8 cellular contexts compared by ENCODE assay signal in the genomic region with DNA sequence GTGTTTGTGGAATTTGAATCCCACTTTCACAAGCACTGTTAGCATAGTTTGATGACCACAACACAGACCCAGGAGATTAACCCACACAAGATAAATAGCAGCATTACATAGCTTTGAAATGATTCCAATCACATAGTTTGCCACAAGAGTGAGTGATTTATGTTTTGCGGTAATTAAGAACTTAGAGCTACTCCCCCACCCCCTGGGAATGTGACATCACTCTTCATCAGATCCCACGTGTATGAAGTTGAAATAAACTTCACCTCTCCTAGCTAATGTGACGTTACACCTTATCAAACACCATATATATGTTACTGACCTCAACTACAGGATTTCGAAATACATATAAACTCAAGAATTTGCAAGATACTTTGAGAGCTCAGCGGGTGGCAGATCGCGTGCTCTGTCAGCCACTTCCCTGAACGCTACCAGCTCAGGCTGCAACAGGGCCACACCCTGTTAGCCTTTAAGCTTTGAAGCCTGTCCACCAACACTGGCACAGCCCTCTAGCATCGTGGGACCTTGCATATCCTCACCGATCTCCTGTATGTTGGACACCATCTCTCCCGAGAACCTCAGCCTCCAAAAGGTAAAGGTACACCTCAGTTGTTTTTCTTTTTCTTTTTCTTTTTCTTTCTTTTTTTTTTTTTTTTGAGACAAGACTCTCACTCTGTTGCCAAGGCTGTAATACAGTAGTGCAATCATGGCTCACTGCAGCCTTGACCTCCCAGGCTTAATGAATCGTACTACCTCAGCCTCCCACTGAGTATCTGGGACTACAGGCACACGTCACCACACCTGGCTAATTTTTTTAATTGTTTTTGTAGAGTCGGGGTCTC. TPM values are rescaled to one million over a fixed set of nuclear protein-coding genes. Genes with fewer than 3 reads are reported as not detected.
DNase-seq lines count a peak whose midpoint lies in the region; ATAC-seq and TF ChIP-seq lines count a peak whose summit lies in the region.

No MANE protein-coding gene starts in this region.

- H3K27me3 ChIP-seq in OCI-LY3 (ENCODE audit: low read depth, low read length), result peaks cover 16% of the 10 kb centered on the region

- H3K9me3 Mint-ChIP-seq in effector memory CD8-positive, alpha-beta T cell, result no peaks in the 10 kb centered on the region
- H3K9me3 Mint-ChIP-seq in progenitor cell of endocrine pancreas (ENCODE audit: low read depth), result no peaks in the 10 kb centered on the region

- peak overlapping the region; percentile 44 to 75 for H3K27ac Mint-ChIP-seq in effector memory CD8-positive, alpha-beta T cell
- no peak overlapping the region for H3K27ac Mint-ChIP-seq in progenitor cell of endocrine pancreas

- H2AFZ ChIP-seq in OCI-LY3 (ENCODE audit: low read depth, low read length), result peak overlapping the region; percentile 87

- no peaks in the 10 kb centered on the region for H3K36me3 ChIP-seq in OCI-LY3 (replicated peaks; ENCODE audit: low read depth, low read length)

- TF ChIP-seq CTCF in OCI-LY3 (IDR thresholded peaks at IDR 0.05; ENCODE audit: low read depth, low read length) (no peak), progenitor cell of endocrine pancreas (IDR thresholded peaks at IDR 0.05; ENCODE audit: unreplicated experiment) (no peak)

- peaks cover 9% of the 10 kb centered on the region for H3K36me3 Mint-ChIP-seq in effector memory CD8-positive, alpha-beta T cell (ENCODE audit: insufficient read depth)
- H3K36me3 Mint-ChIP-seq in progenitor cell of endocrine pancreas (ENCODE audit: insufficient read depth), result no peaks in the 10 kb centered on the region

- no peak for ATAC-seq in effector memory CD8-positive, alpha-beta T cell (replicated peaks)
- ATAC-seq in HG02763 (IDR thresholded peaks at IDR 0.05; ENCODE audit: unreplicated experiment) (no peak), HG03439 (IDR thresholded peaks at IDR 0.05; ENCODE audit: unreplicated experiment) (no peak)

- peaks cover 9 to 46% of the 10 kb centered on the region in 2 donors for H3K4me1 Mint-ChIP-seq in effector memory CD8-positive, alpha-beta T cell (ENCODE audit: low read depth in 2 of 2)
- H3K4me1 Mint-ChIP-seq in progenitor cell of endocrine pancreas (ENCODE audit: low read depth), result peaks cover 23% of the 10 kb centered on the region

- intact Hi-C loops in head of caudate nucleus (cut with DNase I), result no loop called here

- H3K4me3 Mint-ChIP-seq in effector memory CD8-positive, alpha-beta T cell, result peak overlapping the region; percentile 56 to 75
- H3K4me3 Mint-ChIP-seq in progenitor cell of endocrine pancreas (ENCODE audit: low read depth), result peak overlapping the region; percentile 60

- H3K9me3 ChIP-seq in OCI-LY3 (ENCODE audit: insufficient read depth, low read length), result no peaks in the 10 kb centered on the region

- peak overlapping the region; percentile 84 for H3K4me3 ChIP-seq in OCI-LY3 (ENCODE audit: low read length)

- peaks cover 18% of the 10 kb centered on the region for H3K4me1 ChIP-seq in OCI-LY3 (ENCODE audit: low read length)

- no peak overlapping the region for H3K27ac ChIP-seq in OCI-LY3 (ENCODE audit: low read length)

- peaks cover 6% of the 10 kb centered on the region; the same call in 1 of the 2 replicates for H4K20me1 ChIP-seq in OCI-LY3 (ENCODE audit: insufficient read depth, low read length)

- H3K27me3 Mint-ChIP-seq in effector memory CD8-positive, alpha-beta T cell, result no peaks in the 10 kb centered on the region
- peaks cover 23% of the 10 kb centered on the region for H3K27me3 Mint-ChIP-seq in progenitor cell of endocrine pancreas

- peak overlapping the region; percentile 71 for H3K9ac ChIP-seq in OCI-LY3 (ENCODE audit: low read length)

- peak overlapping the region; percentile 89 for H3K4me2 ChIP-seq in OCI-LY3 (ENCODE audit: low read length)

- peaks cover 32% of the 10 kb centered on the region for H3K79me2 ChIP-seq in OCI-LY3 (ENCODE audit: low read length)

- DNase-seq in activated T-cell treated with anti-CD3 and anti-CD28 coated beads for 48 hours (ENCODE audit: low read depth) (peak; percentile 8), progenitor cell of endocrine pancreas (ENCODE audit: low spot score, unreplicated experiment) (no peak), head of caudate nucleus (no peak)
- no peak for DNase-seq in activated T-cell treated with anti-CD3 and anti-CD28 coated beads, Interleukin-2, amount 50 U/mL, for 1 hour
- peak in 1 of 3 experiments; percentile 9 for DNase-seq in effector memory CD8-positive, alpha-beta T cell

RNA-seq across cellular contexts. Expression of a gene that starts 1.8 kb away (rescaled TPM):
- total RNA-seq in progenitor cell of endocrine pancreas, result 44.3 and 47.5 TPM in 2 replicates
